Comparison of ENCODE assay signal across 21 cellular contexts in the genomic region with DNA sequence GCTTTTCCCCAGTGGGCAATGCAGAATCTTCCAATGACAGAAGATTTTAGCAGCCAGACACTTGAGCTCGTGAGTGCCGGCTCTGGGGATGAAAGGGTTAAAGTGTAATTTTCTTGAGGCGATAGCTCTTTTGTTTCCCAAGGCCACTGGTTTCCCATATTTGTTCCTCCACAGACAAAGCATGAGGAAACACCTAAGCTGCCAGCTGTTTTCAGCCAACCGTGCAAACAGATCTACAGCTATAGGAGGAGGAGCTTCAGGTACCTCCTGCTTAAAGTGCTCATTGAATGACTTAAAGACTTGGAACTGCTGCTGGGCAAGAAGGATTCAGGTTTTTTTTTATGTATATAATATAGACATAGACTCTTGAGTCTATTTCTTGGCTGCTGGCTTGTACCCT.
"Had no signal": no experiment of that assay in that cellular context is flagged by ENCODE, and none has a peak within 500 bp of the region (broad histone marks: within the 10 kb centered on the region; RNA-seq: fewer than 3 reads in every experiment).

No MANE protein-coding gene starts in this region.

- H3K4me1 ChIP-seq: gastrocnemius medialis, right lobe of liver, tibial nerve had no signal

- DNase-seq: activated CD4-positive, alpha-beta memory T cell treated with anti-CD3 and anti-CD28 coated beads for 36 hours; activated CD4-positive, alpha-beta T cell treated with anti-CD3 and anti-CD28 coated beads, Interleukin-2, amount 10 ng/mL, durations not matched to agents 24 days and 14 days; activated CD4-positive, CD25-positive, alpha-beta regulatory T cell treated with anti-CD3 and anti-CD28 coated beads, Interleukin-2, amount 50 U/mL, for 72 hours; activated CD8-positive, alpha-beta memory T cell treated with anti-CD3 and anti-CD28 coated beads, Interleukin-2, amount 50 U/mL, for 4 hours; activated effector memory CD4-positive, alpha-beta T cell treated with anti-CD3 and anti-CD28 coated beads, Interleukin-2, amount 50 U/mL, for 16 hours; activated naive CD4-positive, alpha-beta T cell treated with anti-CD3 and anti-CD28 coated beads for 36 hours; activated naive CD8-positive, alpha-beta T cell treated with anti-CD3 and anti-CD28 coated beads for 36 hours; activated T-cell treated with anti-CD3 and anti-CD28 coated beads, Interleukin-2, amount 50 U/mL, for 1 hour; adrenal gland; aorta; body of pancreas; cortex of kidney; effector memory CD8-positive, alpha-beta T cell; erythroblast; gastrocnemius medialis; glutamatergic neuron; left ventricle myocardium superior; right lobe of liver; stimulated activated CD4-positive, alpha-beta T cell treated with anti-CD3 and anti-CD28 coated beads, Interleukin-2, amount 100 ng/mL, for 48 hours; stimulated activated naive CD4-positive, alpha-beta T cell treated with Interleukin-2 at 50 U/mL for 16 hours had no signal

- H3K9me3 ChIP-seq: adrenal gland, body of pancreas, gastrocnemius medialis, right lobe of liver, tibial nerve had no signal

- H3K36me3 ChIP-seq: adrenal gland, gastrocnemius medialis, right lobe of liver, tibial nerve had no signal

- H3K4me3 ChIP-seq: adrenal gland, body of pancreas, gastrocnemius medialis, right lobe of liver, tibial nerve had no signal

- ATAC-seq: body of pancreas; effector memory CD8-positive, alpha-beta T cell; gastrocnemius medialis; left ventricle myocardium superior; right lobe of liver had no signal
